ENCODE assay signal across 9 cellular contexts in genomic region chr16:20903116-20903888, GRCh38. TPM values are rescaled to one million over a fixed set of nuclear protein-coding genes. Genes with fewer than 3 reads are reported as not detected.
DNase-seq lines count a peak whose midpoint lies in the region; ATAC-seq and TF ChIP-seq lines count a peak whose summit lies in the region.
"Had no signal": no experiment of that assay in that cellular context is flagged by ENCODE, and none has a peak within 500 bp of the region (broad histone marks: within the 10 kb centered on the region; RNA-seq: fewer than 3 reads in every experiment).

No MANE protein-coding gene starts in this region.

- H3K9ac ChIP-seq in smooth muscle cell (ENCODE audit: low read depth) = no peak overlapping the region

- H3K9me3 Mint-ChIP-seq in activated naive CD4-positive, alpha-beta T cell treated with anti-CD3 and anti-CD28 coated beads, Interleukin-2, amount 50 U/mL, for 24 hours = no peaks in the 10 kb centered on the region
- no peaks in the 10 kb centered on the region for H3K9me3 Mint-ChIP-seq in activated naive CD4-positive, alpha-beta T cell treated with anti-CD3 and anti-CD28 coated beads, Interleukin-2, amount 50 U/mL, for 72 hours
- H3K9me3 Mint-ChIP-seq in activated B cell treated with CpG ODN at 0.5 μM for 24 hours (no peaks in the 10 kb centered on the region), Calu3 (ENCODE audit: low read depth, unreplicated experiment) (peaks cover 2% of the 10 kb centered on the region)

- TF ChIP-seq CTCF in activated B cell treated with CpG ODN at 0.5 μM for 24 hours (IDR thresholded peaks at IDR 0.05) (no peak), lower lobe of right lung (IDR thresholded peaks at IDR 0.05) (no peak), transverse colon (IDR thresholded peaks at IDR 0.05) (no peak), smooth muscle cell (IDR thresholded peaks at IDR 0.05; ENCODE audit: borderline replicate concordance, insufficient read depth, poor library complexity, severe bottlenecking) (no peak), Calu3 (IDR thresholded peaks at IDR 0.05; ENCODE audit: unreplicated experiment) (no peak)

- TF ChIP-seq EP300 in transverse colon (IDR thresholded peaks at IDR 0.05; ENCODE audit: low read depth) = no peak

- no TSS peak for BruUV-seq in Calu3 (replicated peaks; lab: Mats Ljungman, UMichigan)

- DNase-seq in activated naive CD4-positive, alpha-beta T cell treated with anti-CD3 and anti-CD28 coated beads, Interleukin-2, amount 50 U/mL, for 72 hours (ENCODE audit: low spot score in 2 of 2) = no peak
- DNase-seq in activated B cell treated with CpG ODN at 0.5 μM for 24 hours (no peak), lower lobe of right lung (no peak), transverse colon (no peak), smooth muscle cell (lab: John Stamatoyannopoulos, UW; ENCODE audit: unreplicated experiment) (no peak), Calu3 (no peak)
- no peak for DNase-seq in stimulated activated CD4-positive, alpha-beta T cell treated with anti-CD3 and anti-CD28 coated beads, Interleukin-15, amount 100 ng/mL, for 24 hours
- DNase-seq: activated CD4-positive, alpha-beta T cell treated with anti-CD3 and anti-CD28 coated beads for 48 hours had no signal

- ATAC-seq in activated naive CD4-positive, alpha-beta T cell treated with anti-CD3 and anti-CD28 coated beads, Interleukin-2, amount 50 U/mL, for 72 hours = no peak
- ATAC-seq in activated B cell treated with CpG ODN at 0.5 μM for 24 hours (ENCODE audit: low read depth) (no peak), lower lobe of right lung (no peak)

- CTCF ChIA-PET in activated B cell treated with CpG ODN at 0.5 μM for 24 hours (lab: Charles Lee) = interaction anchor here (1.4 kb wide), 1 partner anchor 27 kb away, joined by 3 read pairs; no protein-coding TSS in a partner anchor
- CTCF ChIA-PET in Calu3 (lab: Charles Lee) = no interaction called here

- no peak for TF ChIP-seq POLR2A in transverse colon (IDR thresholded peaks at IDR 0.05)

- H3K27ac ChIP-seq in lower lobe of right lung (peak overlapping the region; percentile 98), transverse colon (peak overlapping the region; percentile 76 to 97 (median 94)), smooth muscle cell (ENCODE audit: low read depth) (no peak overlapping the region)

- WGBS in transverse colon (ENCODE audit: low coverage in 1 of 2), 2 donors = 91 to 100% methylated on average over 1 to 5 of the region's 5 CpGs
- 96% methylated on average over 5 of the region's 5 CpGs for WGBS in smooth muscle cell (ENCODE audit: low lambda C conversion rate)

- peaks cover 19% of the 10 kb centered on the region for H3F3A ChIP-seq in smooth muscle cell (ENCODE audit: low read depth)

- no peaks in the 10 kb centered on the region for H3K27me3 ChIP-seq in lower lobe of right lung (ENCODE audit: low read depth)
- no peaks in the 10 kb centered on the region for H3K27me3 ChIP-seq in transverse colon
- H3K27me3 ChIP-seq in smooth muscle cell (ENCODE audit: low read depth) = no peaks in the 10 kb centered on the region

- no peaks in the 10 kb centered on the region for H3K27me3 Mint-ChIP-seq in activated naive CD4-positive, alpha-beta T cell treated with anti-CD3 and anti-CD28 coated beads, Interleukin-2, amount 50 U/mL, for 24 hours
- H3K27me3 Mint-ChIP-seq in activated B cell treated with CpG ODN at 0.5 μM for 24 hours (no peaks in the 10 kb centered on the region), Calu3 (ENCODE audit: unreplicated experiment) (no peaks in the 10 kb centered on the region)

- peak overlapping the region; percentile 42 for H3K4me3 Mint-ChIP-seq in activated naive CD4-positive, alpha-beta T cell treated with anti-CD3 and anti-CD28 coated beads, Interleukin-2, amount 50 U/mL, for 24 hours
- peak overlapping the region; percentile 52 for H3K4me3 Mint-ChIP-seq in activated B cell treated with CpG ODN at 0.5 μM for 24 hours
- no peak overlapping the region for H3K4me3 Mint-ChIP-seq in Calu3 (ENCODE audit: low read depth, unreplicated experiment)

- peaks cover 3% of the 10 kb centered on the region for H3K36me3 Mint-ChIP-seq in activated naive CD4-positive, alpha-beta T cell treated with anti-CD3 and anti-CD28 coated beads, Interleukin-2, amount 50 U/mL, for 24 hours
- peaks cover 22 to 34% of the 10 kb centered on the region in 2 donors for H3K36me3 Mint-ChIP-seq in activated naive CD4-positive, alpha-beta T cell treated with anti-CD3 and anti-CD28 coated beads, Interleukin-2, amount 50 U/mL, for 72 hours
- H3K36me3 Mint-ChIP-seq in activated B cell treated with CpG ODN at 0.5 μM for 24 hours (ENCODE audit: low read depth) (peaks cover 20% of the 10 kb centered on the region), Calu3 (ENCODE audit: insufficient read depth, unreplicated experiment) (peaks cover 48% of the 10 kb centered on the region)

- intact Hi-C loops in activated B cell treated with CpG ODN at 0.5 μM for 24 hours (cut with micrococcal nuclease) (loop anchor here (5.0 to 10.0 kb wide), 2 partner anchors 49 to 231 kb away; no protein-coding TSS in a partner anchor), lower lobe of right lung (cut with DNase I) (no loop called here), transverse colon (cut with DNase I; ENCODE audit: low total_unique reads) (loop anchor here (5.0 kb wide), 1 partner anchor 51 kb away; no protein-coding TSS in a partner anchor), Calu3 (cut with micrococcal nuclease; ENCODE audit: unreplicated experiment) (no loop called here)

- H3K79me2 ChIP-seq in smooth muscle cell (ENCODE audit: low read depth) = peaks cover 26% of the 10 kb centered on the region

- H3K4me1 ChIP-seq in lower lobe of right lung (peaks cover 73% of the 10 kb centered on the region), transverse colon (peaks cover 18 to 74% (median 42%) of the 10 kb centered on the region in 4 donors), smooth muscle cell (ENCODE audit: low read depth) (peaks cover 36% of the 10 kb centered on the region)

- H3K4me3 ChIP-seq in lower lobe of right lung (no peak overlapping the region), transverse colon (no peak overlapping the region), smooth muscle cell (no peak overlapping the region)

- H3K4me2 ChIP-seq in smooth muscle cell = no peak overlapping the region

- H3K9me3 ChIP-seq in lower lobe of right lung (no peaks in the 10 kb centered on the region), transverse colon (no peaks in the 10 kb centered on the region), smooth muscle cell (replicated peaks; ENCODE audit: low read depth) (no peaks in the 10 kb centered on the region)

- peak overlapping the region; percentile 15 for H3K27ac Mint-ChIP-seq in activated naive CD4-positive, alpha-beta T cell treated with anti-CD3 and anti-CD28 coated beads, Interleukin-2, amount 50 U/mL, for 24 hours
- H3K27ac Mint-ChIP-seq in activated naive CD4-positive, alpha-beta T cell treated with anti-CD3 and anti-CD28 coated beads, Interleukin-2, amount 50 U/mL, for 72 hours = no peak overlapping the region
- H3K27ac Mint-ChIP-seq in activated B cell treated with CpG ODN at 0.5 μM for 24 hours (no peak overlapping the region), Calu3 (ENCODE audit: unreplicated experiment) (no peak overlapping the region)

- H3K36me3 ChIP-seq in lower lobe of right lung (no peaks in the 10 kb centered on the region), transverse colon (no peaks in the 10 kb centered on the region), smooth muscle cell (ENCODE audit: low read depth) (no peaks in the 10 kb centered on the region)

- no peak overlapping the region for H2AFZ ChIP-seq in smooth muscle cell (ENCODE audit: low read depth)

- H3K4me1 Mint-ChIP-seq in activated naive CD4-positive, alpha-beta T cell treated with anti-CD3 and anti-CD28 coated beads, Interleukin-2, amount 50 U/mL, for 24 hours = peaks cover 65% of the 10 kb centered on the region
- H3K4me1 Mint-ChIP-seq in activated B cell treated with CpG ODN at 0.5 μM for 24 hours (peaks cover 61% of the 10 kb centered on the region), Calu3 (ENCODE audit: low read depth, unreplicated experiment) (peaks cover 80% of the 10 kb centered on the region)

- H4K20me1 ChIP-seq in smooth muscle cell (ENCODE audit: low read depth) = peaks cover 14% of the 10 kb centered on the region

- POLR2A ChIA-PET in activated B cell treated with CpG ODN at 0.5 μM for 24 hours (lab: Charles Lee) = interaction anchor here (1.0 to 3.2 kb wide), 3 partner anchors 15 to 97 kb away, joined by 3 to 18 read pairs (median 4); partner anchors contain the start of genes ERI2 and REXO5

- in situ Hi-C loops in transverse colon (cut with MboI; ENCODE audit: low pct_ligation_motif_present in 1 of 4, low pct_unique_long_range_greater_than_20kb in 1 of 4, low sequenced_read_pairs in 3 of 4) = loop anchor here in 1 of 4 donors (5.0 kb wide), 1 partner anchor 51 kb away; no protein-coding TSS in a partner anchor

RNA-seq across cellular contexts. Expression of gene LYRM1, which starts 2.7 kb away (rescaled TPM):
- total RNA-seq in activated naive CD4-positive, alpha-beta T cell treated with anti-CD3 and anti-CD28 coated beads, Interleukin-2, amount 50 U/mL, for 72 hours = 10 to 100 TPM; 19.4 to 20.9 TPM
- 20.7 and 22.4 TPM in 2 replicates for total RNA-seq in activated B cell treated with CpG ODN at 0.5 μM for 24 hours
- total RNA-seq in lower lobe of right lung = 23.3 TPM
- total RNA-seq in transverse colon = 10 to 100 TPM in 3 of 4 donors, 1 to 10 TPM in 1; 7.9 to 74.6 (median 27.5) TPM
- total RNA-seq in smooth muscle cell = 10.2 and 18.6 TPM in 2 replicates
- 11.7 and 15.3 TPM in 2 replicates for polyA plus RNA-seq in smooth muscle cell
- 33.4 and 36.5 TPM in 2 replicates for total RNA-seq in Calu3 (2022)

RNA-seq across cellular contexts. Expression of gene DCUN1D3, which starts 3.1 kb away (rescaled TPM):
- total RNA-seq in activated naive CD4-positive, alpha-beta T cell treated with anti-CD3 and anti-CD28 coated beads, Interleukin-2, amount 50 U/mL, for 72 hours = 10 to 100 TPM in 1 of 2 donors, 1 to 10 TPM in 1; 4.2 to 10.9 TPM
- total RNA-seq in activated B cell treated with CpG ODN at 0.5 μM for 24 hours (4.1 and 4.7 TPM in 2 replicates), lower lobe of right lung (20.7 TPM), transverse colon (10 to 100 TPM in 2 of 4 donors, 1 to 10 TPM in 2; 5.6 to 47.6 (median 10.5) TPM), smooth muscle cell (36.3 and 37.8 TPM in 2 replicates), Calu3 (2022) (17.0 and 21.0 TPM in 2 replicates)
- 12.6 and 13.5 TPM in 2 replicates for polyA plus RNA-seq in smooth muscle cell

Comparison
In these comparisons a context has a peak if more than half of its experiments do, and no peak if none do; other contexts are left out.
1. intact Hi-C loops: an anchor here in activated B cell treated with CpG ODN at 0.5 μM for 24 hours (5.0 to 10.0 kb wide) and transverse colon (5.0 kb wide); none called in lower lobe of right lung and Calu3.